Comparison of ENCODE assay signal across 8 cellular contexts in the genomic region with DNA sequence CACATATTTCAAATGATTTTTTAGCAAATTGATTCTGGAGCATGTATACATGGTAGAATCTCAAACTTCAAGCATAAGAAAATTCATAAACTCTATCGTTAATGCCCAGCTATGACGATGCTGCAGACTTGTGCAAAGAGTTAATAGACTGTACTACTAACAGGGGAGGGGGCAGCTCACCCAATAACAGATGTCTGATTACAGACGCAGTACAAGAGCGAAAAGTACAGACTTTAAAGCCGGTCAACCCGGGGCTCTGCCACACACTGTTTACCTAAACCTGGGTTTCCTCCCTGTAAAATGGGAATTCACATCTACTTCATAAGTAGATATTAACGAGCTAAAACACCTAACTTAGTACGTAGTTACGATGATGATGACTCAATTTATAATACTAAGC. TPM values are rescaled to one million over a fixed set of nuclear protein-coding genes. Genes with fewer than 3 reads are reported as not detected.
DNase-seq lines count a peak whose midpoint lies in the region; ATAC-seq and TF ChIP-seq lines count a peak whose summit lies in the region.

No MANE protein-coding gene starts in this region.

- H3K27ac Mint-ChIP-seq in naive thymus-derived CD8-positive, alpha-beta T cell = peak overlapping the region; percentile 95 to 100 (median 99)

- no peaks in the 10 kb centered on the region for H3K9me2 ChIP-seq in Loucy (replicated peaks; ENCODE audit: low read depth, low read length)

- H3K27me3 Mint-ChIP-seq in naive thymus-derived CD8-positive, alpha-beta T cell = no peaks in the 10 kb centered on the region

- DNase-seq in choroid plexus epithelial cell (ENCODE audit: low read depth) = peak; percentile 7
- DNase-seq in naive thymus-derived CD8-positive, alpha-beta T cell = no peak
- no peak for DNase-seq in AML-193 (lab: John Stamatoyannopoulos, UW)
- DNase-seq in activated CD4-positive, alpha-beta T cell treated with anti-CD3 and anti-CD28 coated beads for 48 hours = no peak
- DNase-seq in GM13977 (ENCODE audit: low spot score) = no peak

- peak overlapping the region; percentile 82 for H3K27ac ChIP-seq in BLaER1

- H4K20me1 ChIP-seq in BLaER1 (peaks cover 26% of the 10 kb centered on the region; the same call in 1 of the 2 replicates), Loucy (ENCODE audit: insufficient read depth, low read length, poor library complexity, severe bottlenecking) (peaks cover 10% of the 10 kb centered on the region)

- in situ Hi-C loops in GM13977 (cut with MboI; ENCODE audit: low pct_unique_long_range_greater_than_20kb, low sequenced_read_pairs, unreplicated experiment) = no loop called here

- POLR2A ChIA-PET in naive thymus-derived CD8-positive, alpha-beta T cell (lab: Charles Lee) = interaction anchor here (0.6 to 4.1 kb wide), 12 partner anchors 11 to 855 kb away, joined by 3 to 64 read pairs (median 4); a partner anchor contains a TSS

- peak overlapping the region; percentile 87 for H3K4me3 ChIP-seq in BLaER1
- peak overlapping the region; percentile 96 for H3K4me3 ChIP-seq in Loucy (ENCODE audit: low read length, poor library complexity, severe bottlenecking)
- H3K4me3 ChIP-seq in choroid plexus epithelial cell (ENCODE audit: low read depth, low read length) = peak overlapping the region; percentile 78

- H3K9me3 Mint-ChIP-seq in naive thymus-derived CD8-positive, alpha-beta T cell = no peaks in the 10 kb centered on the region

- H3K4me1 Mint-ChIP-seq in naive thymus-derived CD8-positive, alpha-beta T cell = peaks cover 9 to 66% (median 52%) of the 10 kb centered on the region in 4 donors

- H3K9me3 ChIP-seq in BLaER1 = no peaks in the 10 kb centered on the region
- no peaks in the 10 kb centered on the region for H3K9me3 ChIP-seq in Loucy (ENCODE audit: insufficient read depth, low read depth, low read length)

- no peak for ATAC-seq in naive thymus-derived CD8-positive, alpha-beta T cell
- no peak for ATAC-seq in GM18909 (IDR thresholded peaks at IDR 0.05; ENCODE audit: poor library complexity, unreplicated experiment)

- H3K4me1 ChIP-seq in BLaER1 (peaks cover 42% of the 10 kb centered on the region), Loucy (ENCODE audit: insufficient read depth, low read length, poor library complexity, severe bottlenecking) (peaks cover 33% of the 10 kb centered on the region)

- peaks cover 0 to 24% (median 0%) of the 10 kb centered on the region in 3 donors for H3K36me3 Mint-ChIP-seq in naive thymus-derived CD8-positive, alpha-beta T cell

- no peaks in the 10 kb centered on the region for H3F3A ChIP-seq in Loucy (ENCODE audit: low read depth)

- peaks cover 69% of the 10 kb centered on the region for H3K79me2 ChIP-seq in Loucy (ENCODE audit: insufficient read depth, low read length)

- H2AFZ ChIP-seq in Loucy (ENCODE audit: low read length) = peak overlapping the region; percentile 94; the same call in 1 of the 2 replicates

- peaks cover 8% of the 10 kb centered on the region for H3K36me3 ChIP-seq in BLaER1
- H3K36me3 ChIP-seq in Loucy (ENCODE audit: insufficient read depth, low read length) = no peaks in the 10 kb centered on the region

- TF ChIP-seq CTCF in Loucy (conservative IDR thresholded peaks at IDR 0.05; ENCODE audit: low read length) (no peak), choroid plexus epithelial cell (conservative IDR thresholded peaks at IDR 0.05; ENCODE audit: low read depth, low read length) (no peak), GM13977 (IDR thresholded peaks at IDR 0.05; ENCODE audit: extremely low read depth, insufficient read depth, missing control alignments) (no peak)

- H3K4me2 ChIP-seq in BLaER1 (peak overlapping the region; percentile 94), Loucy (ENCODE audit: low read depth, low read length, poor library complexity, severe bottlenecking) (peak overlapping the region; percentile 80)

- H3K27me3 ChIP-seq in BLaER1 = no peaks in the 10 kb centered on the region
- H3K27me3 ChIP-seq in Loucy (ENCODE audit: insufficient read depth, low read length, poor library complexity, severe bottlenecking) = no peaks in the 10 kb centered on the region

- peak overlapping the region; percentile 93 to 100 (median 99) for H3K4me3 Mint-ChIP-seq in naive thymus-derived CD8-positive, alpha-beta T cell

- H3K9ac ChIP-seq in BLaER1 (peak overlapping the region; percentile 90), Loucy (ENCODE audit: low read depth, low read length, poor library complexity, severe bottlenecking) (peak overlapping the region; percentile 84)

RNA-seq across cellular contexts. Expression of a gene that starts 0.7 kb away (rescaled TPM):
- total RNA-seq in naive thymus-derived CD8-positive, alpha-beta T cell = 10 to 100 TPM; 24.8 to 29.6 TPM
- polyA plus RNA-seq in naive thymus-derived CD8-positive, alpha-beta T cell = 10 to 100 TPM; 11.6 to 16.0 (median 12.9) TPM

RNA-seq across cellular contexts. Expression of a gene that starts 1.3 kb away (rescaled TPM):
- total RNA-seq in naive thymus-derived CD8-positive, alpha-beta T cell = 1 to 10 TPM; 7.8 to 9.9 TPM
- 1 to 10 TPM; 2.6 to 7.2 (median 2.9) TPM for polyA plus RNA-seq in naive thymus-derived CD8-positive, alpha-beta T cell

RNA-seq across cellular contexts. Expression of a gene that starts 1.3 kb away (rescaled TPM):
- 10 to 100 TPM; 21.6 to 26.2 TPM for total RNA-seq in naive thymus-derived CD8-positive, alpha-beta T cell
- 10 to 100 TPM; 17.3 to 19.7 (median 18.1) TPM for polyA plus RNA-seq in naive thymus-derived CD8-positive, alpha-beta T cell
